ENCODE assay signal across 27 cellular contexts in genomic region chr1:56715161-56715560, GRCh38.
DNase-seq lines count a peak whose midpoint lies in the region; ATAC-seq and TF ChIP-seq lines count a peak whose summit lies in the region.
"Had no signal": no experiment of that assay in that cellular context is flagged by ENCODE, and none has a peak within 500 bp of the region (broad histone marks: within the 10 kb centered on the region; RNA-seq: fewer than 3 reads in every experiment).

No MANE protein-coding gene starts in this region.

- H3F3A ChIP-seq in PC-3 (ENCODE audit: low read length, unreplicated experiment) (no peaks in the 10 kb centered on the region), neural progenitor cell (ENCODE audit: low read depth) (no peaks in the 10 kb centered on the region)

- H3K4me2 ChIP-seq in PC-3 (ENCODE audit: low read length), result no peak overlapping the region
- H3K4me2 ChIP-seq in neural progenitor cell, result no peak overlapping the region
- H3K4me2 ChIP-seq: KMS-11 had no signal

- CTCF ChIA-PET in PC-3 (lab: Charles Lee), result no interaction called here

- peaks cover 5% of the 10 kb centered on the region for H3K4me1 Mint-ChIP-seq in neural progenitor cell
- H3K4me1 Mint-ChIP-seq: activated naive CD8-positive, alpha-beta T cell treated with anti-CD3 and anti-CD28 coated beads, Interleukin-2, amount 50 U/mL, for 24 hours; CD8-positive, alpha-beta memory T cell had no signal

- no peaks in the 10 kb centered on the region for H3K9me3 ChIP-seq in PC-3 (ENCODE audit: low read length)
- H3K9me3 ChIP-seq in neural progenitor cell (ENCODE audit: low read depth), result no peaks in the 10 kb centered on the region
- H3K9me3 ChIP-seq: lower lobe of right lung, mucosa of descending colon, suprapubic skin had no signal

- H3K4me1 ChIP-seq in PC-3 (ENCODE audit: insufficient read depth, low read length) (peaks cover 20% of the 10 kb centered on the region), neural progenitor cell (no peaks in the 10 kb centered on the region)
- H3K4me1 ChIP-seq: lower lobe of right lung, suprapubic skin had no signal

- no peak overlapping the region for H3K4me3 Mint-ChIP-seq in neural progenitor cell
- H3K4me3 Mint-ChIP-seq: activated naive CD8-positive, alpha-beta T cell treated with anti-CD3 and anti-CD28 coated beads, Interleukin-2, amount 50 U/mL, for 24 hours; brain; CD8-positive, alpha-beta memory T cell; natural killer cell treated with Interleukin-12 subunit alpha and Interleukin-12 subunit beta and Interleukin-15 and Interleukin-18, amount 100 ng/mL, for 72 hours; T-helper 2 cell treated with Interferon-gamma antibody and Interleukin-4, amounts not matched to agents 5 μg/mL and 100 μg/mL, for 36 hours had no signal

- intact Hi-C loops in PC-3 (cut with micrococcal nuclease), result no loop called here

- H3K27ac ChIP-seq in PC-3 (ENCODE audit: low read length) (no peak overlapping the region), neural progenitor cell (no peak overlapping the region)
- H3K27ac ChIP-seq: KMS-11, lower lobe of right lung, suprapubic skin had no signal

- no peaks in the 10 kb centered on the region for H3K27me3 Mint-ChIP-seq in neural progenitor cell (ENCODE audit: insufficient read depth, low read depth)
- H3K27me3 Mint-ChIP-seq: brain had no signal

- DNase-seq in ELR (ENCODE audit: low read depth), result peak; percentile 47
- peak; percentile 12 for DNase-seq in PC-3
- peak; percentile 34 for DNase-seq in fibroblast of peridontal ligament (ENCODE audit: extremely low read depth)
- peak; percentile 5 for DNase-seq in stromal cell of bone marrow (ENCODE audit: low read depth)
- DNase-seq in neural progenitor cell (ENCODE audit: low spot score), result no peak
- no peak for DNase-seq in NCI-H1417 treated with DMSO at 0.1 percent for 48 hours (lab: John Stamatoyannopoulos, UW)
- DNase-seq in dermis blood vessel endothelial cell, result no peak
- DNase-seq: activated CD4-positive, alpha-beta T cell treated with anti-CD3 and anti-CD28 coated beads for 4 hours; activated gamma-delta T cell treated with Interleukin-2 at 50 U/mL for 16 hours; activated naive CD8-positive, alpha-beta T cell treated with anti-CD3 and anti-CD28 coated beads, Interleukin-2, amount 50 U/mL, for 24 hours; activated T-cell treated with anti-CD3 and anti-CD28 coated beads, Interleukin-2, amount 50 U/mL, for 1 hour; AML-193; CD8-positive, alpha-beta memory T cell; DMS 273 treated with DMSO at 0.1 percent for 48 hours; head of caudate nucleus; lower lobe of right lung; mucosa of descending colon; NCI-H1694 treated with DMSO at 0.1 percent for 48 hours; NCI-H2171; NCI-H510A treated with DMSO at 0.1 percent for 48 hours; small intestine; stimulated activated CD4-positive, alpha-beta T cell treated with anti-CD3 and anti-CD28 coated beads, Interleukin-2, amount 100 ng/mL, for 48 hours had no signal

- POLR2A ChIA-PET in PC-3 (lab: Charles Lee; ENCODE audit: unreplicated experiment), result no interaction called here

- H3K9me3 Mint-ChIP-seq in neural progenitor cell, result no peaks in the 10 kb centered on the region
- H3K9me3 Mint-ChIP-seq: activated naive CD8-positive, alpha-beta T cell treated with anti-CD3 and anti-CD28 coated beads, Interleukin-2, amount 50 U/mL, for 24 hours; brain; CD8-positive, alpha-beta memory T cell; natural killer cell treated with Interleukin-12 subunit alpha and Interleukin-12 subunit beta and Interleukin-15 and Interleukin-18, amount 100 ng/mL, for 72 hours; T-helper 2 cell treated with Interferon-gamma antibody and Interleukin-4, amounts not matched to agents 5 μg/mL and 100 μg/mL, for 36 hours had no signal

- H3K36me3 Mint-ChIP-seq in neural progenitor cell, result no peaks in the 10 kb centered on the region
- H3K36me3 Mint-ChIP-seq: brain; CD8-positive, alpha-beta memory T cell; natural killer cell treated with Interleukin-12 subunit alpha and Interleukin-12 subunit beta and Interleukin-15 and Interleukin-18, amount 100 ng/mL, for 72 hours had no signal

- no TSS peak for BruUV-seq in PC-3 (replicated peaks; lab: Mats Ljungman, UMichigan)

- no peaks in the 10 kb centered on the region for H3K9me2 ChIP-seq in PC-3 (replicated peaks; ENCODE audit: low read length)

- ATAC-seq in PC-3, result no peak
- ATAC-seq: activated naive CD8-positive, alpha-beta T cell treated with anti-CD3 and anti-CD28 coated beads, Interleukin-2, amount 50 U/mL, for 24 hours; lower lobe of right lung; mucosa of descending colon; natural killer cell treated with Interleukin-12 subunit alpha and Interleukin-12 subunit beta and Interleukin-15 and Interleukin-18, amount 100 ng/mL, for 72 hours had no signal

- H2AFZ ChIP-seq in PC-3 (ENCODE audit: low read length), result no peak overlapping the region
- no peak overlapping the region for H2AFZ ChIP-seq in neural progenitor cell (replicated peaks)

- H3K4me3 ChIP-seq in PC-3 (ENCODE audit: low read length) (no peak overlapping the region), neural progenitor cell (no peak overlapping the region)
- H3K4me3 ChIP-seq: lower lobe of right lung, mucosa of descending colon, suprapubic skin had no signal

- TF ChIP-seq CTCF in PC-3 (conservative IDR thresholded peaks at IDR 0.05; ENCODE audit: low read depth, low read length) (no peak), neural progenitor cell (IDR thresholded peaks at IDR 0.05) (no peak)

- H4K20me1 ChIP-seq in PC-3 (ENCODE audit: low read length) (no peaks in the 10 kb centered on the region), neural progenitor cell (ENCODE audit: low read depth) (no peaks in the 10 kb centered on the region)

- no peaks in the 10 kb centered on the region for H3K79me2 ChIP-seq in PC-3 (ENCODE audit: low read length)
- H3K79me2 ChIP-seq in neural progenitor cell (ENCODE audit: low read depth), result no peaks in the 10 kb centered on the region

- no peak overlapping the region for H3K27ac Mint-ChIP-seq in neural progenitor cell
- H3K27ac Mint-ChIP-seq: activated naive CD8-positive, alpha-beta T cell treated with anti-CD3 and anti-CD28 coated beads, Interleukin-2, amount 50 U/mL, for 24 hours; brain; CD8-positive, alpha-beta memory T cell; natural killer cell treated with Interleukin-12 subunit alpha and Interleukin-12 subunit beta and Interleukin-15 and Interleukin-18, amount 100 ng/mL, for 72 hours; T-helper 2 cell treated with Interferon-gamma antibody and Interleukin-4, amounts not matched to agents 5 μg/mL and 100 μg/mL, for 36 hours had no signal

- H3K27me3 ChIP-seq in PC-3 (ENCODE audit: low read length) (no peaks in the 10 kb centered on the region), neural progenitor cell (no peaks in the 10 kb centered on the region)
- H3K27me3 ChIP-seq: suprapubic skin had no signal

- H3K36me3 ChIP-seq in PC-3 (ENCODE audit: low read depth, low read length) (no peaks in the 10 kb centered on the region), neural progenitor cell (no peaks in the 10 kb centered on the region)
- H3K36me3 ChIP-seq: lower lobe of right lung, suprapubic skin had no signal

- H3K9ac ChIP-seq in PC-3 (ENCODE audit: low read length) (no peak overlapping the region), neural progenitor cell (no peak overlapping the region)
- H3K9ac ChIP-seq: KMS-11 had no signal

Comparison
In these comparisons a context has a peak if more than half of its experiments do, and no peak if none do; other contexts are left out.
1. DNase-seq: peak in ELR (single experiment), PC-3 (single experiment), fibroblast of peridontal ligament (single experiment) and stromal cell of bone marrow (single experiment); none in neural progenitor cell (single experiment), NCI-H1417 treated with DMSO at 0.1 percent for 48 hours (single experiment) and dermis blood vessel endothelial cell (single experiment).